Comparison of ENCODE assay signal across 9 cellular contexts in the genomic region with DNA sequence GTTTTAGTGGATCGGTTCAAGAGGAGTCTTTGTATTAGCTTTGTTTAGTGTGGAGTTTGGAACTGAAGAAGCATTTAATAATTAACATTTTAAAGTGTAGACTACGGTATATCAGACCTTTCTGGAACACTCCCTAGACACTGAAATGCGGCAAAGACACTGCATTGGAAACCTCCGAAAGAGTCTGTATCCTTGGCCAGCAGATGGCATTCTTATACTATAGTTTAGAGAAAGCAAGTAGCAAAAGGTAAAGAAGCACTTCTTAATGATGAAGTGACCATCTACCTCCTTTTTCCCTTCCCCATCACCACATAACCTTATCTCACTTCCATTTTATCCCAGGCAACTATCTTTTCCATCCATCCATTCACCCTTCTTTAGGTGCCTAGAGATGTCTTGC. TPM values are rescaled to one million over a fixed set of nuclear protein-coding genes. Genes with fewer than 3 reads are reported as not detected.
DNase-seq lines count a peak whose midpoint lies in the region; ATAC-seq and TF ChIP-seq lines count a peak whose summit lies in the region.
"Had no signal": no experiment of that assay in that cellular context is flagged by ENCODE, and none has a peak within 500 bp of the region (broad histone marks: within the 10 kb centered on the region; RNA-seq: fewer than 3 reads in every experiment).

No MANE protein-coding gene starts in this region.

- no peaks in the 10 kb centered on the region for H3K4me1 Mint-ChIP-seq in effector memory CD8-positive, alpha-beta T cell (ENCODE audit: low read depth in 2 of 2)
- H3K4me1 Mint-ChIP-seq in naive B cell = no peaks in the 10 kb centered on the region

- H3K9me3 ChIP-seq in Peyer's patch = no peaks in the 10 kb centered on the region

- H3K4me3 ChIP-seq in Peyer's patch = no peak overlapping the region

- H3K4me3 Mint-ChIP-seq in effector memory CD8-positive, alpha-beta T cell = no peak overlapping the region
- no peak overlapping the region for H3K4me3 Mint-ChIP-seq in naive B cell

- H3K27ac Mint-ChIP-seq in effector memory CD8-positive, alpha-beta T cell = no peak overlapping the region
- peak overlapping the region in 1 of 6 donors; percentile 19 for H3K27ac Mint-ChIP-seq in naive B cell

- peaks cover 18 to 28% of the 10 kb centered on the region in 2 donors for H3K27me3 Mint-ChIP-seq in effector memory CD8-positive, alpha-beta T cell
- H3K27me3 Mint-ChIP-seq in naive B cell = peaks cover 0 to 10% (median 5%) of the 10 kb centered on the region in 3 donors

- no peak overlapping the region for H3K27ac ChIP-seq in Peyer's patch

- H3K36me3 ChIP-seq in Peyer's patch = no peaks in the 10 kb centered on the region

- no peaks in the 10 kb centered on the region for H3K27me3 ChIP-seq in Peyer's patch

- H3K36me3 Mint-ChIP-seq in effector memory CD8-positive, alpha-beta T cell (ENCODE audit: insufficient read depth) = no peaks in the 10 kb centered on the region
- no peaks in the 10 kb centered on the region for H3K36me3 Mint-ChIP-seq in naive B cell

- no peak for TF ChIP-seq POLR2A in Peyer's patch (IDR thresholded peaks at IDR 0.05)

- peak; percentile 57 for DNase-seq in COR-L47 (lab: John Stamatoyannopoulos, UW)
- peak; percentile 70 for DNase-seq in HT-29 (ENCODE audit: low spot score)
- DNase-seq in Peyer's patch = peak in 2 of 3 donors; percentile 15 to 47
- no peak for DNase-seq in effector memory CD8-positive, alpha-beta T cell
- peak; percentile 30 for DNase-seq in naive B cell
- DNase-seq in GM19238 (ENCODE audit: insufficient read length, low spot score) = no peak
- no peak for DNase-seq in mesenteric fat pad (ENCODE audit: low spot score)

- no peaks in the 10 kb centered on the region for H3K4me1 ChIP-seq in Peyer's patch

- H3K9me3 Mint-ChIP-seq in effector memory CD8-positive, alpha-beta T cell = no peaks in the 10 kb centered on the region
- no peaks in the 10 kb centered on the region for H3K9me3 Mint-ChIP-seq in naive B cell

- peak in 4 of 6 experiments; percentile 38 to 71 (median 61) for TF ChIP-seq CTCF in Peyer's patch (IDR thresholded peaks at IDR 0.05)

- ATAC-seq in GM18858 (IDR thresholded peaks at IDR 0.05; ENCODE audit: unreplicated experiment) (peak; percentile 58), naive B cell (ENCODE audit: low read depth in 2 of 2) (peak; percentile 35 to 52)
- ATAC-seq in effector memory CD8-positive, alpha-beta T cell (replicated peaks) = peak; percentile 47

RNA-seq across cellular contexts. Expression of gene FABP2, which starts 7.6 kb away (rescaled TPM):
- total RNA-seq in HT-29 (2014; rRNA removed; shearing (Covaris generic)) = not detected in 2 replicates
- total RNA-seq in Peyer's patch (100 to 1,000 TPM; 112 to 528 (median 268) TPM), mesenteric fat pad (0.80 TPM)
- polyA plus RNA-seq in naive B cell (ENCODE audit: low read depth in 6 of 6) = not detected
- total RNA-seq: activated CD8-positive, alpha-beta memory T cell treated with anti-CD3 and anti-CD28 coated beads for 36 hours had no signal

Comparison
In these comparisons a context has a peak if more than half of its experiments do, and no peak if none do; other contexts are left out.
1. DNase-seq: peak in COR-L47 (single experiment), HT-29 (single experiment), Peyer's patch (2 of 3) and naive B cell (single experiment); none in effector memory CD8-positive, alpha-beta T cell (0 of 3), GM19238 (single experiment) and mesenteric fat pad (single experiment).
2. RNA of gene FABP2, which starts 7.6 kb away (total RNA-seq): 112 to 528 TPM in Peyer's patch; 0.80 TPM in mesenteric fat pad (single experiment) and not detected in HT-29; every median in the first group is over 10 times any median in the second.
3. Peak in every context shown above with its lines, with median percentiles within 50 percentile points of each other: ATAC-seq.